ENCODE assay signal across 1 cellular context in genomic region chr14:71684323-71684722, GRCh38.
TF ChIP-seq lines count a peak whose summit lies in the region.

No MANE protein-coding gene starts in this region.

TF ChIP-seq in IMR-90, 13 proteins besides CTCF, POLR2A, EP300 and RAD21 (continued from another document):
- no peak for TF ChIP-seq ELK1 (IDR thresholded peaks at IDR 0.05; ENCODE audit: borderline replicate concordance, low read depth, low read length)
- TF ChIP-seq MAZ (IDR thresholded peaks at IDR 0.05; ENCODE audit: borderline replicate concordance, low read depth, low read length): no peak
- TF ChIP-seq MAFK (IDR thresholded peaks at IDR 0.05; ENCODE audit: low read depth, low read length): no peak
- no peak for TF ChIP-seq RFX5 (IDR thresholded peaks at IDR 0.05; ENCODE audit: low read depth, low read length)
- TF ChIP-seq RCOR1 (IDR thresholded peaks at IDR 0.05; ENCODE audit: insufficient replicate concordance, low read length): no peak
- TF ChIP-seq MXI1 (IDR thresholded peaks at IDR 0.05; ENCODE audit: borderline replicate concordance, low read depth, low read length): no peak
- no peak for TF ChIP-seq CHD1 (IDR thresholded peaks at IDR 0.05; ENCODE audit: low read depth, low read length)
- TF ChIP-seq USF2 (IDR thresholded peaks at IDR 0.05; ENCODE audit: low read depth, low read length): no peak
